ENCODE assay signal across 9 cellular contexts in genomic region chr9:127805620-127806019, GRCh38. TPM values are rescaled to one million over a fixed set of nuclear protein-coding genes. Genes with fewer than 3 reads are reported as not detected.
DNase-seq lines count a peak whose midpoint lies in the region; ATAC-seq, FAIRE-seq and TF ChIP-seq lines count a peak whose summit lies in the region.
"Had no signal": no experiment of that assay in that cellular context is flagged by ENCODE, and none has a peak within 500 bp of the region (broad histone marks: within the 10 kb centered on the region; RNA-seq: fewer than 3 reads in every experiment).

No MANE protein-coding gene starts in this region.

- TF ChIP-seq CTCF in bronchial epithelial cell (IDR thresholded peaks at IDR 0.05; ENCODE audit: insufficient read depth, low read length, severe bottlenecking) (peak; percentile 47), dorsolateral prefrontal cortex (IDR thresholded peaks at IDR 0.05 in 54 of 56, conservative IDR thresholded peaks at IDR 0.05 in 2 of 56; ENCODE audit: low read depth in 1 of 56, partially characterized antibody in 56 of 56) (peak in 16 of 56 donors; percentile 5 to 29 (median 16))

- H3K4me3 ChIP-seq in bronchial epithelial cell (ENCODE audit: low read depth, low read length) (no peak overlapping the region), dorsolateral prefrontal cortex (no peak overlapping the region)

- H3K36me3 ChIP-seq in bronchial epithelial cell (ENCODE audit: control insufficient read depth, insufficient read depth, low read length), result peaks cover 28% of the 10 kb centered on the region

- DNase-seq in activated CD8-positive, alpha-beta memory T cell treated with anti-CD3 and anti-CD28 coated beads, Interleukin-2, amount 50 U/mL, for 48 hours, result peak; percentile 73
- no peak for DNase-seq in activated CD8-positive, alpha-beta memory T cell treated with anti-CD3 and anti-CD28 coated beads for 24 hours
- DNase-seq in NCI-H510A treated with DMSO at 0.1 percent for 48 hours (lab: John Stamatoyannopoulos, UW) (peak; percentile 15), bronchial epithelial cell (ENCODE audit: low read depth) (peak; percentile 22), dorsolateral prefrontal cortex (no peak)
- DNase-seq in stimulated activated CD4-positive, alpha-beta T cell treated with anti-CD3 and anti-CD28 coated beads, Interleukin-4, amount 100 ng/mL, for 1 hour, result peak; percentile 29

- intact Hi-C loops in dorsolateral prefrontal cortex (cut with DNase I), result no loop called here

- FAIRE-seq in bronchial epithelial cell (lab: Jason Lieb, UNC), result no peak
- FAIRE-seq: GM18507 had no signal

- H3K27me3 ChIP-seq in bronchial epithelial cell (ENCODE audit: control insufficient read depth, insufficient read depth, low read length) (no peaks in the 10 kb centered on the region), dorsolateral prefrontal cortex (no peaks in the 10 kb centered on the region)

- H3K27ac ChIP-seq in dorsolateral prefrontal cortex, result no peak overlapping the region

- no peak for ATAC-seq in GM18861 (IDR thresholded peaks at IDR 0.05; ENCODE audit: unreplicated experiment)
- ATAC-seq in HG03520 (IDR thresholded peaks at IDR 0.05; ENCODE audit: unreplicated experiment), result no peak

RNA-seq across cellular contexts. Expression of gene FPGS, which starts 2.9 kb away (rescaled TPM):
- 46.9 and 70.0 TPM in 2 replicates for total RNA-seq in bronchial epithelial cell
- total RNA-seq in dorsolateral prefrontal cortex, result 10 to 100 TPM; 19.5 to 55.8 (median 36.6) TPM

RNA-seq across cellular contexts. Expression of gene CDK9, which starts 19.8 kb away (rescaled TPM):
- 78.5 and 81.7 TPM in 2 replicates for total RNA-seq in bronchial epithelial cell
- total RNA-seq in dorsolateral prefrontal cortex, result 100 to 1,000 TPM in 89 of 120 experiments, 10 to 100 TPM in 31; 78.5 to 153 (median 110) TPM

RNA-seq across cellular contexts. Expression of gene SH2D3C, which starts 27.2 kb away (rescaled TPM):
- total RNA-seq in bronchial epithelial cell (0.26 TPM in 1 of 2 replicates, not detected in the other), dorsolateral prefrontal cortex (10 to 100 TPM in 118 of 120 experiments, 1 to 10 TPM in 2; 9.3 to 27.9 (median 17.3) TPM)

RNA-seq across cellular contexts. Expression of gene ENG, which starts 48.8 kb away (rescaled TPM):
- 0.13 and 2.4 TPM in 2 replicates for total RNA-seq in bronchial epithelial cell
- total RNA-seq in dorsolateral prefrontal cortex, result 10 to 100 TPM; 10.3 to 92.1 (median 25.6) TPM

Comparison
In these comparisons a context has a peak if more than half of its experiments do, and no peak if none do; other contexts are left out.
1. DNase-seq: peak in activated CD8-positive, alpha-beta memory T cell treated with anti-CD3 and anti-CD28 coated beads, Interleukin-2, amount 50 U/mL, for 48 hours (single experiment), NCI-H510A treated with DMSO at 0.1 percent for 48 hours (single experiment), bronchial epithelial cell (single experiment) and stimulated activated CD4-positive, alpha-beta T cell treated with anti-CD3 and anti-CD28 coated beads, Interleukin-4, amount 100 ng/mL, for 1 hour (single experiment); none in activated CD8-positive, alpha-beta memory T cell treated with anti-CD3 and anti-CD28 coated beads for 24 hours (single experiment) and dorsolateral prefrontal cortex (0 of 10).